In the genomic region with DNA sequence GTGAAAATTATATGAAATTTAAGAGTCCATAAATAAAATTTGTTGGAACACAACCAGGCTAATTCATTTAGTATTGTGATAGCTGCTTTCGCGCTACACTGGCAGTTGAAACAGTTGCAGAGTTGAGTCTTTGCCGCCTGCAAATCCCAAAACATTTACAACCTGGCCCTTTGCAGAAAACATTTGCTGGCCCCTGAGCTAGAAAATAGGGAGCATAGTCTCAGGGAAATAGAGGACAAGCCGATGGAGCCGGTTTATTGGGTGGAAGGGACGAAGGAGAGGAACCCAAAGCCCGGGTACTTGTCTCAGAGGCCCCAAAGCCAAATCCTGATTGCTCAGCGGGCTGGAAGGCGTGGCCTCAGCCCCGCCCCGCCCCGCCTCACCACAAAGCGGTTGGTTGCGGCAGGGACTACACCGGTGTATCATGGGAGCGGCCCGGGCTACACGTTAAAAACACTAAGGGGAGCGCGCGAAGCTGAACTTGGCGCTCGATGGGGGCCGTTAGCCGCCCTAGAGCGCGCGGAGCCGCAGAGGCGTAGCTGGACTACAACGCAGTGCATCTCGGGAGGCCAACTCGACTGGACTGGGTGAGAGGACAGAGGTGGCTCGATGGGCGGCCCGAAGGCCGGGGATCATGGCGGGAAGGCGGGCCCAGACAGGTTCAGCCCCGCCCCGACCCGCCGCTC, we compare ENCODE assay signal across 8 cellular contexts. TPM values are rescaled to one million over a fixed set of nuclear protein-coding genes. Genes with fewer than 3 reads are reported as not detected.
A peak's percentile ranks its signal among the peaks of the same experiment; 100 is the strongest.
DNase-seq lines count a peak whose midpoint lies in the region; ATAC-seq and TF ChIP-seq lines count a peak whose summit lies in the region.

No MANE protein-coding gene starts in this region.

- H3K4me2 ChIP-seq in SU-DHL-6 (ENCODE audit: low read depth, low read length, poor library complexity, severe bottlenecking) (peak overlapping the region; percentile 83), trophoblast cell (ENCODE audit: low read length) (peak overlapping the region; percentile 51)

- H3K18ac ChIP-seq in trophoblast cell (ENCODE audit: low read length) = peak overlapping the region; percentile 98

- peak overlapping the region; percentile 84 for H3K4me3 Mint-ChIP-seq in activated naive CD8-positive, alpha-beta T cell treated with anti-CD3 and anti-CD28 coated beads, Interleukin-2, amount 50 U/mL, for 24 hours

- peak overlapping the region; percentile 93 for H3K9ac ChIP-seq in SU-DHL-6 (ENCODE audit: low read length)
- H3K9ac ChIP-seq in trophoblast cell (ENCODE audit: low read length) = peak overlapping the region; percentile 81

- TF ChIP-seq POLR2A in heart left ventricle (IDR thresholded peaks at IDR 0.05) = peak in 1 of 2 donors; percentile 55
- TF ChIP-seq POLR2A in transverse colon (IDR thresholded peaks at IDR 0.05) = peak; percentile 48

- H2BK5ac ChIP-seq in trophoblast cell (ENCODE audit: low read depth, low read length, poor library complexity) = peak overlapping the region; percentile 97

- peaks cover 6% of the 10 kb centered on the region for H3F3A ChIP-seq in SU-DHL-6 (ENCODE audit: insufficient read depth)

- H3K36me3 ChIP-seq in SU-DHL-6 (ENCODE audit: low read length) = no peaks in the 10 kb centered on the region
- H3K36me3 ChIP-seq in heart left ventricle = peaks cover 0 to 47% (median 36%) of the 10 kb centered on the region in 9 donors
- H3K36me3 ChIP-seq in trophoblast cell (ENCODE audit: control insufficient read depth in 1 of 2, insufficient read depth in 2 of 2, low read length in 2 of 2) = peaks cover 32 to 35% of the 10 kb centered on the region in 2 experiments
- H3K36me3 ChIP-seq in transverse colon = peaks cover 0 to 15% (median 2%) of the 10 kb centered on the region in 4 donors

- H3K36me3 Mint-ChIP-seq in activated naive CD8-positive, alpha-beta T cell treated with anti-CD3 and anti-CD28 coated beads, Interleukin-2, amount 50 U/mL, for 24 hours (ENCODE audit: low read depth) = peaks cover 5% of the 10 kb centered on the region

- peak overlapping the region; percentile 89 for H3K4me3 ChIP-seq in GM12875 (ENCODE audit: low read depth, low read length)
- peak overlapping the region; percentile 87 for H3K4me3 ChIP-seq in SU-DHL-6 (ENCODE audit: insufficient read depth, low read length, poor library complexity, severe bottlenecking)
- peak overlapping the region; percentile 63 to 92 (median 78) for H3K4me3 ChIP-seq in heart left ventricle
- H3K4me3 ChIP-seq in trophoblast cell (ENCODE audit: low read depth, low read length) = peak overlapping the region; percentile 99
- peak overlapping the region; percentile 49 to 92 (median 78) for H3K4me3 ChIP-seq in transverse colon

- H4K12ac ChIP-seq in trophoblast cell (ENCODE audit: low read depth, low read length) = peak overlapping the region; percentile 93

- H4K91ac ChIP-seq in trophoblast cell (ENCODE audit: low read depth, low read length) = peak overlapping the region; percentile 92

- in situ Hi-C loops in transverse colon (cut with MboI; ENCODE audit: low pct_ligation_motif_present in 1 of 4, low pct_unique_long_range_greater_than_20kb in 1 of 4, low sequenced_read_pairs in 3 of 4) = no loop called here

- peak overlapping the region; percentile 93 for H3K27ac Mint-ChIP-seq in activated naive CD8-positive, alpha-beta T cell treated with anti-CD3 and anti-CD28 coated beads, Interleukin-2, amount 50 U/mL, for 24 hours

- TF ChIP-seq EP300 in transverse colon (IDR thresholded peaks at IDR 0.05; ENCODE audit: low read depth) = no peak

- 3 to 7% (median 5%) methylated on average over 16 to 43 of the region's 43 CpGs for WGBS in heart left ventricle, 4 donors
- WGBS in trophoblast cell (ENCODE audit: extremely low coverage, insufficient coverage, insufficient read length) = no CpG with 5 or more reads among the region's 43 CpGs
- 3% methylated on average over 41 of the region's 43 CpGs; no CpG with 5 or more reads in 1 of the 2 donors for WGBS in transverse colon (ENCODE audit: low coverage in 1 of 2), 2 donors

- peaks cover 15% of the 10 kb centered on the region for H3K4me1 Mint-ChIP-seq in activated naive CD8-positive, alpha-beta T cell treated with anti-CD3 and anti-CD28 coated beads, Interleukin-2, amount 50 U/mL, for 24 hours

- no peak for TF ChIP-seq CTCF in GM12875 (IDR thresholded peaks at IDR 0.05; ENCODE audit: borderline replicate concordance, insufficient read depth, low read depth, low read length)
- TF ChIP-seq CTCF in SU-DHL-6 (IDR thresholded peaks at IDR 0.05; ENCODE audit: insufficient read depth, low read length, poor library complexity, severe bottlenecking) = no peak
- TF ChIP-seq CTCF in heart left ventricle (IDR thresholded peaks at IDR 0.05) = no peak
- no peak for TF ChIP-seq CTCF in transverse colon (IDR thresholded peaks at IDR 0.05)

- no peaks in the 10 kb centered on the region for H3K9me2 ChIP-seq in SU-DHL-6 (replicated peaks; ENCODE audit: insufficient read depth, low read length)

- H3K14ac ChIP-seq in trophoblast cell (ENCODE audit: low read length) = peak overlapping the region; percentile 96

- H3K4me1 ChIP-seq in heart left ventricle (peaks cover 0 to 37% (median 16%) of the 10 kb centered on the region in 12 donors), trophoblast cell (ENCODE audit: control insufficient read depth in 1 of 2, insufficient read depth in 2 of 2, low read length in 2 of 2) (peaks cover 3 to 4% of the 10 kb centered on the region in 2 experiments), transverse colon (peaks cover 10 to 36% (median 18%) of the 10 kb centered on the region in 4 donors)

- peak overlapping the region; percentile 93 for H4K8ac ChIP-seq in trophoblast cell (ENCODE audit: low read depth, low read length)

- H3K4ac ChIP-seq in trophoblast cell (ENCODE audit: low read depth, low read length) = peak overlapping the region; percentile 53

- H3K79me1 ChIP-seq in trophoblast cell (ENCODE audit: low read length) = peaks cover 9% of the 10 kb centered on the region

- H3K23ac ChIP-seq in trophoblast cell (ENCODE audit: low read length) = no peak overlapping the region

- H3K27me3 ChIP-seq in SU-DHL-6 (ENCODE audit: low read length) (no peaks in the 10 kb centered on the region), heart left ventricle (no peaks in the 10 kb centered on the region), trophoblast cell (ENCODE audit: insufficient read depth, low read length) (no peaks in the 10 kb centered on the region), transverse colon (no peaks in the 10 kb centered on the region)

- H3K27ac ChIP-seq in SU-DHL-6 (ENCODE audit: low read depth, low read length) (peak overlapping the region; percentile 85), heart left ventricle (peak overlapping the region; percentile 86 to 98 (median 94)), trophoblast cell (ENCODE audit: low read depth, low read length) (peak overlapping the region; percentile 100), transverse colon (peak overlapping the region; percentile 92 to 97 (median 96))

- no peaks in the 10 kb centered on the region for H3K9me3 Mint-ChIP-seq in activated naive CD8-positive, alpha-beta T cell treated with anti-CD3 and anti-CD28 coated beads, Interleukin-2, amount 50 U/mL, for 24 hours

- peak; percentile 81 for ATAC-seq in HG02763 (IDR thresholded peaks at IDR 0.05; ENCODE audit: unreplicated experiment)
- ATAC-seq in activated naive CD8-positive, alpha-beta T cell treated with anti-CD3 and anti-CD28 coated beads, Interleukin-2, amount 50 U/mL, for 24 hours = peak; percentile 96
- peak; percentile 91 to 97 (median 96) for ATAC-seq in heart left ventricle

- H2BK120ac ChIP-seq in trophoblast cell (ENCODE audit: insufficient read depth, low read length, poor library complexity) = peak overlapping the region; percentile 82

- no peak overlapping the region for H2AK5ac ChIP-seq in trophoblast cell (ENCODE audit: low read length)

- intact Hi-C loops in heart left ventricle (cut with DNase I) (loop anchor here in 6 of 10 donors (1.0 to 5.0 kb wide), 5 partner anchors 13 to 70 kb away; partner anchors contain the start of genes CDCA5 (in 5 of the 6), ZFPL1 (in 5 of the 6), SNX15 (in 1 of the 6) and TM7SF2 (in 1 of the 6)), transverse colon (cut with DNase I; ENCODE audit: low total_unique reads) (no loop called here)

- H3K79me2 ChIP-seq in SU-DHL-6 (ENCODE audit: insufficient read depth, low read length) (peaks cover 14% of the 10 kb centered on the region; the same call in 1 of the 2 replicates), trophoblast cell (ENCODE audit: control insufficient read depth, insufficient read depth, low read length, poor library complexity) (peaks cover 9% of the 10 kb centered on the region)

- DNase-seq in NCI-H1417 (lab: John Stamatoyannopoulos, UW) (peak; percentile 96 to 99 (median 99)), heart left ventricle (peak; percentile 89 to 94 (median 93)), trophoblast cell (peak; percentile 92 to 94), transverse colon (peak; percentile 92)
- peak; percentile 86 for DNase-seq in activated naive CD8-positive, alpha-beta T cell treated with anti-CD3 and anti-CD28 coated beads, Interleukin-2, amount 50 U/mL, for 24 hours

- H2BK12ac ChIP-seq in trophoblast cell (ENCODE audit: low read length) = no peak overlapping the region

- H4K20me1 ChIP-seq in SU-DHL-6 (ENCODE audit: low read depth, low read length) = no peaks in the 10 kb centered on the region

- H2AFZ ChIP-seq in SU-DHL-6 (ENCODE audit: low read depth, low read length, severe bottlenecking) (peak overlapping the region; percentile 82), trophoblast cell (ENCODE audit: insufficient read depth, low read length, poor library complexity) (peak overlapping the region; percentile 95)

- no peaks in the 10 kb centered on the region for H3K9me3 ChIP-seq in SU-DHL-6 (ENCODE audit: insufficient read depth, low read length)
- H3K9me3 ChIP-seq in heart left ventricle = no peaks in the 10 kb centered on the region
- H3K9me3 ChIP-seq in trophoblast cell (ENCODE audit: insufficient read depth, low read depth, low read length) = no peaks in the 10 kb centered on the region
- H3K9me3 ChIP-seq in transverse colon = no peaks in the 10 kb centered on the region

- no peaks in the 10 kb centered on the region for H3K27me3 Mint-ChIP-seq in activated naive CD8-positive, alpha-beta T cell treated with anti-CD3 and anti-CD28 coated beads, Interleukin-2, amount 50 U/mL, for 24 hours

RNA-seq across cellular contexts. Expression of gene SAC3D1, which starts 0.3 kb away (rescaled TPM):
- total RNA-seq in heart left ventricle (1 to 10 TPM; 4.3 to 9.1 (median 6.2) TPM), transverse colon (100 to 1,000 TPM in 1 of 4 donors, 10 to 100 TPM in 2, 1 to 10 TPM in 1; 3.7 to 105 (median 12.9) TPM)
- polyA plus RNA-seq in heart left ventricle = 10 to 100 TPM in 1 of 2 donors, 1 to 10 TPM in 1; 4.8 to 14.6 TPM
- 12.0 TPM in 2 replicates for polyA plus RNA-seq in trophoblast cell (2013)

RNA-seq across cellular contexts. Expression of gene SNX15, which starts 13.4 kb away (rescaled TPM):
- 10 to 100 TPM; 12.7 to 33.0 (median 17.9) TPM for total RNA-seq in heart left ventricle
- polyA plus RNA-seq in heart left ventricle = 10 to 100 TPM; 14.8 to 29.5 TPM
- polyA plus RNA-seq in trophoblast cell (2013) = 14.6 and 14.9 TPM in 2 replicates
- 10 to 100 TPM in 3 of 4 donors, 1 to 10 TPM in 1; 1.9 to 53.3 (median 35.9) TPM for total RNA-seq in transverse colon

RNA-seq across cellular contexts. Expression of gene NAALADL1, which starts 17.7 kb away (rescaled TPM):
- total RNA-seq in heart left ventricle (1 to 10 TPM; 2.6 to 7.4 (median 3.4) TPM), transverse colon (100 to 1,000 TPM in 1 of 4 donors, 10 to 100 TPM in 2, not detected in 1; 13.8 to 105 (median 75.6) TPM)
- polyA plus RNA-seq in heart left ventricle = 1 to 10 TPM; 2.7 to 7.4 TPM
- polyA plus RNA-seq in trophoblast cell (2013) = 0.10 and 0.29 TPM in 2 replicates

RNA-seq across cellular contexts. Expression of gene ARL2, which starts 26.7 kb away (rescaled TPM):
- total RNA-seq in heart left ventricle = 100 to 1,000 TPM in 7 of 9 donors, 10 to 100 TPM in 2; 90.3 to 241 (median 116) TPM
- polyA plus RNA-seq in heart left ventricle = 100 to 1,000 TPM; 126 to 158 TPM
- 81.8 and 87.0 TPM in 2 replicates for polyA plus RNA-seq in trophoblast cell (2013)
- 100 to 1,000 TPM in 1 of 4 donors, 10 to 100 TPM in 3; 28.4 to 147 (median 85.8) TPM for total RNA-seq in transverse colon

RNA-seq across cellular contexts. Expression of gene CDCA5, which starts 43.2 kb away (rescaled TPM):
- total RNA-seq in heart left ventricle (10 to 100 TPM in 1 of 9 donors, 1 to 10 TPM in 2, under 1 TPM in 6; 0.42 to 11.6 (median 0.81) TPM), transverse colon (1 to 10 TPM in 3 of 4 donors, not detected in 1; 1.9 to 2.6 (median 2.5) TPM)
- polyA plus RNA-seq in heart left ventricle = under 1 TPM; 0.38 to 0.83 TPM
- polyA plus RNA-seq in trophoblast cell (2013) = 23.9 and 24.5 TPM in 2 replicates

Comparison
In these comparisons a context has a peak if more than half of its experiments do, and no peak if none do; other contexts are left out.
1. Peak in every context shown above with its lines: DNase-seq, ATAC-seq, H3K4me3 ChIP-seq and H3K27ac ChIP-seq.